1 cellular context compared by ENCODE assay signal in the genomic region with DNA sequence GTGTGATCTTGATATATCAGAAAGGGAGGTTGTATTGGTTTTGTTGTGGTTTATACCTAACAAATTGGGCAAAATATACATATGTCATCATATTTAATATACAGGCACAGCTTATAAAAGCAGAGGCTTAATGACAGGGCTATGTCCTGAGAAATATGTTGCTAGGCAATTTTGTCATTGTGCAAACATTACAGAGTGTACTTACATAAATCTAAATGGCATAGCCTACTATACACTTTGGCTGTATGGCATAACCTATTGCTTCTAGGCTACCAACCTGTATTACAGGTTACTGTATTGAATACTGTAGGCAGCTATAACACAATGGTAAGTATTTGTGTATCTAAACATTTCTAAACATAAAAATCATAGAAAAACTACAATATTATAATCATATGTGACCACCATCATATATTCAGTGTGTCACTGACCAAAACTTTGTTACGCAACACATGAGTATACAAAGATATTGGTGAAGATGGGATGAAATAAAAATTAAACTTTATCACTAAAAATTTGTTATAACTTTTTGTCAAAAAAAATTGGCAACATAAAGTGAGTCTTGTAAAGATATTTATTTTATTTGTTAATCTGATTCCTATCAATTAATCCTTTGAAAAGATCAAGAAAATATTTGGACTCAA.
TF ChIP-seq lines count a peak whose summit lies in the region.

No MANE protein-coding gene starts in this region.

TF ChIP-seq in H1, 55 proteins besides CTCF, POLR2A, EP300 and RAD21 (continued from another document):
- TF ChIP-seq, protein P1, sequence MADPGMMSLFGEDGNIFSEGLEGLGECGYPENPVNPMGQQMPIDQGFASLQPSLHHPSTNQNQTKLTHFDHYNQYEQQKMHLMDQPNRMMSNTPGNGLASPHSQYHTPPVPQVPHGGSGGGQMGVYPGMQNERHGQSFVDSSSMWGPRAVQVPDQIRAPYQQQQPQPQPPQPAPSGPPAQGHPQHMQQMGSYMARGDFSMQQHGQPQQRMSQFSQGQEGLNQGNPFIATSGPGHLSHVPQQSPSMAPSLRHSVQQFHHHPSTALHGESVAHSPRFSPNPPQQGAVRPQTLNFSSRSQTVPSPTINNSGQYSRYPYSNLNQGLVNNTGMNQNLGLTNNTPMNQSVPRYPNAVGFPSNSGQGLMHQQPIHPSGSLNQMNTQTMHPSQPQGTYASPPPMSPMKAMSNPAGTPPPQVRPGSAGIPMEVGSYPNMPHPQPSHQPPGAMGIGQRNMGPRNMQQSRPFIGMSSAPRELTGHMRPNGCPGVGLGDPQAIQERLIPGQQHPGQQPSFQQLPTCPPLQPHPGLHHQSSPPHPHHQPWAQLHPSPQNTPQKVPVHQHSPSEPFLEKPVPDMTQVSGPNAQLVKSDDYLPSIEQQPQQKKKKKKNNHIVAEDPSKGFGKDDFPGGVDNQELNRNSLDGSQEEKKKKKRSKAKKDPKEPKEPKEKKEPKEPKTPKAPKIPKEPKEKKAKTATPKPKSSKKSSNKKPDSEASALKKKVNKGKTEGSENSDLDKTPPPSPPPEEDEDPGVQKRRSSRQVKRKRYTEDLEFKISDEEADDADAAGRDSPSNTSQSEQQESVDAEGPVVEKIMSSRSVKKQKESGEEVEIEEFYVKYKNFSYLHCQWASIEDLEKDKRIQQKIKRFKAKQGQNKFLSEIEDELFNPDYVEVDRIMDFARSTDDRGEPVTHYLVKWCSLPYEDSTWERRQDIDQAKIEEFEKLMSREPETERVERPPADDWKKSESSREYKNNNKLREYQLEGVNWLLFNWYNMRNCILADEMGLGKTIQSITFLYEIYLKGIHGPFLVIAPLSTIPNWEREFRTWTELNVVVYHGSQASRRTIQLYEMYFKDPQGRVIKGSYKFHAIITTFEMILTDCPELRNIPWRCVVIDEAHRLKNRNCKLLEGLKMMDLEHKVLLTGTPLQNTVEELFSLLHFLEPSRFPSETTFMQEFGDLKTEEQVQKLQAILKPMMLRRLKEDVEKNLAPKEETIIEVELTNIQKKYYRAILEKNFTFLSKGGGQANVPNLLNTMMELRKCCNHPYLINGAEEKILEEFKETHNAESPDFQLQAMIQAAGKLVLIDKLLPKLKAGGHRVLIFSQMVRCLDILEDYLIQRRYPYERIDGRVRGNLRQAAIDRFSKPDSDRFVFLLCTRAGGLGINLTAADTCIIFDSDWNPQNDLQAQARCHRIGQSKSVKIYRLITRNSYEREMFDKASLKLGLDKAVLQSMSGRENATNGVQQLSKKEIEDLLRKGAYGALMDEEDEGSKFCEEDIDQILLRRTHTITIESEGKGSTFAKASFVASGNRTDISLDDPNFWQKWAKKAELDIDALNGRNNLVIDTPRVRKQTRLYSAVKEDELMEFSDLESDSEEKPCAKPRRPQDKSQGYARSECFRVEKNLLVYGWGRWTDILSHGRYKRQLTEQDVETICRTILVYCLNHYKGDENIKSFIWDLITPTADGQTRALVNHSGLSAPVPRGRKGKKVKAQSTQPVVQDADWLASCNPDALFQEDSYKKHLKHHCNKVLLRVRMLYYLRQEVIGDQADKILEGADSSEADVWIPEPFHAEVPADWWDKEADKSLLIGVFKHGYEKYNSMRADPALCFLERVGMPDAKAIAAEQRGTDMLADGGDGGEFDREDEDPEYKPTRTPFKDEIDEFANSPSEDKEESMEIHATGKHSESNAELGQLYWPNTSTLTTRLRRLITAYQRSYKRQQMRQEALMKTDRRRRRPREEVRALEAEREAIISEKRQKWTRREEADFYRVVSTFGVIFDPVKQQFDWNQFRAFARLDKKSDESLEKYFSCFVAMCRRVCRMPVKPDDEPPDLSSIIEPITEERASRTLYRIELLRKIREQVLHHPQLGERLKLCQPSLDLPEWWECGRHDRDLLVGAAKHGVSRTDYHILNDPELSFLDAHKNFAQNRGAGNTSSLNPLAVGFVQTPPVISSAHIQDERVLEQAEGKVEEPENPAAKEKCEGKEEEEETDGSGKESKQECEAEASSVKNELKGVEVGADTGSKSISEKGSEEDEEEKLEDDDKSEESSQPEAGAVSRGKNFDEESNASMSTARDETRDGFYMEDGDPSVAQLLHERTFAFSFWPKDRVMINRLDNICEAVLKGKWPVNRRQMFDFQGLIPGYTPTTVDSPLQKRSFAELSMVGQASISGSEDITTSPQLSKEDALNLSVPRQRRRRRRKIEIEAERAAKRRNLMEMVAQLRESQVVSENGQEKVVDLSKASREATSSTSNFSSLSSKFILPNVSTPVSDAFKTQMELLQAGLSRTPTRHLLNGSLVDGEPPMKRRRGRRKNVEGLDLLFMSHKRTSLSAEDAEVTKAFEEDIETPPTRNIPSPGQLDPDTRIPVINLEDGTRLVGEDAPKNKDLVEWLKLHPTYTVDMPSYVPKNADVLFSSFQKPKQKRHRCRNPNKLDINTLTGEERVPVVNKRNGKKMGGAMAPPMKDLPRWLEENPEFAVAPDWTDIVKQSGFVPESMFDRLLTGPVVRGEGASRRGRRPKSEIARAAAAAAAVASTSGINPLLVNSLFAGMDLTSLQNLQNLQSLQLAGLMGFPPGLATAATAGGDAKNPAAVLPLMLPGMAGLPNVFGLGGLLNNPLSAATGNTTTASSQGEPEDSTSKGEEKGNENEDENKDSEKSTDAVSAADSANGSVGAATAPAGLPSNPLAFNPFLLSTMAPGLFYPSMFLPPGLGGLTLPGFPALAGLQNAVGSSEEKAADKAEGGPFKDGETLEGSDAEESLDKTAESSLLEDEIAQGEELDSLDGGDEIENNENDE (IDR thresholded peaks at IDR 0.05; ENCODE audit: insufficient replicate concordance, low read length) = no peak
- TF ChIP-seq, protein P2, sequence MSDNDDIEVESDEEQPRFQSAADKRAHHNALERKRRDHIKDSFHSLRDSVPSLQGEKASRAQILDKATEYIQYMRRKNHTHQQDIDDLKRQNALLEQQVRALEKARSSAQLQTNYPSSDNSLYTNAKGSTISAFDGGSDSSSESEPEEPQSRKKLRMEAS (IDR thresholded peaks at IDR 0.05) = no peak
